In the genomic region with DNA sequence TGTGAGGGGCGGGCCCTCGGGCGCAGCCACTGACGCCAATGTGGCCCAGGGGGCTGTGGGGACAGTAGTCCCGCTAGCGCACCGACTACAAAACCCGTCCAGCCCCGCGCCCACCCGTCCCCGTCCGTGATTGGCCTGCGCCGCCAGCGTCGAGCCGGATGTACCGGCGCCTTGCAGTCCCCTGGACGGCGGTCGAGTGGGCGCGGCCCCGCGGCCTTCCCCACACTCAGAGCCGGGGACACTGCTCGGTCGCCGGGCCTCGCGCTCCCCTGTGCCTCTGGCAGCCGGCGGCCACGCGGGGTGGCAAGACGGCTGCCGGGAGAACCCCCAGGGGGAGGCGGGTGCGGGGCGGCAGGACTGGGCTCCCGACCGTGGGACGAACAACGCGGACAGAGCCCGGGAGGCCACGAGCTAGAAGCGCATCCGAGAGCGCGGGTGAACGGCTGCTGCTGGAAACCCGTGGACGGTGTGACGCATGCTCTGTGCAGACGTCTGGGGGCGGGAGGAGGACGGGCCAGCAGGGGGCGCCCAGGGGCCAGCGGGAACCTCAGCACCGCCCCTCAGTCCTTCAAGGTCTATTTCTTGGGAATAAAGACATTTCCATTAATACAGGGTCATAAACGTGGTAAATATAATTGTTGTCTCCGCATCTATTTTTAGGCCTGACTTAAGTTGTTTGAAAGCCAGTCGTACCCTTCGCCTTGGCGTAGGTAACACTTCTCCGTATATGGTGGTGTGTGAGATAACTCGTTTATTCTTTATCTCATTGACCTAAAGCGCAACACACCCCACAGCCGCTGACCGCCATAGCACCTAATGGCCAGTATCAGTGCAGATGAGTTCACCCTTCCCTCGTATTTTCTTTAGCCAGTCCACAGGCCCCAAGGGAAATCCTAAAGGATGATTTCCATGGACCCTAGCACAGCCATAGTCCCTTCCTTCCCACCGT, we compare ENCODE assay signal across 8 cellular contexts. TPM values are rescaled to one million over a fixed set of nuclear protein-coding genes. Genes with fewer than 3 reads are reported as not detected.
A peak's percentile ranks its signal among the peaks of the same experiment; 100 is the strongest.
DNase-seq lines count a peak whose midpoint lies in the region; ATAC-seq and TF ChIP-seq lines count a peak whose summit lies in the region.

No MANE protein-coding gene starts in this region.

- H3K4me3 ChIP-seq in CD8-positive, alpha-beta memory T cell (ENCODE audit: low read length), result peak overlapping the region; percentile 81
- peak overlapping the region; percentile 60 for H3K4me3 ChIP-seq in lower leg skin (ENCODE audit: low read depth, poor library complexity, severe bottlenecking)

- H3K27ac ChIP-seq in CD8-positive, alpha-beta memory T cell (ENCODE audit: low read depth, low read length), result peak overlapping the region; percentile 99

- CTCF ChIA-PET in CD8-positive, alpha-beta memory T cell (lab: Charles Lee), result interaction anchor here (0.6 to 1.9 kb wide), 10 partner anchors 10 to 627 kb away, joined by 3 to 7 read pairs (median 3); no protein-coding TSS in a partner anchor

- peak overlapping the region; percentile 83 to 95 (median 91) for H3K4me3 Mint-ChIP-seq in CD8-positive, alpha-beta memory T cell

- peak; percentile 95 to 99 (median 98) for DNase-seq in CD8-positive, alpha-beta memory T cell
- DNase-seq in NCI-H748 treated with DMSO at 0.1 percent for 48 hours (lab: John Stamatoyannopoulos, UW) (peak; percentile 89), dermis microvascular lymphatic vessel endothelial cell (ENCODE audit: low read depth in 2 of 2) (peak; percentile 94 to 99), lower leg skin (ENCODE audit: low spot score in 2 of 2) (peak; percentile 99 to 100)
- peak; percentile 96 to 97 for DNase-seq in activated CD4-positive, alpha-beta T cell treated with anti-CD3 and anti-CD28 coated beads, Interleukin-2, amount 50 U/mL, for 48 hours
- peak; percentile 90 to 97 for DNase-seq in stimulated activated CD4-positive, alpha-beta T cell treated with anti-CD3 and anti-CD28 coated beads, Interleukin-4, amount 100 ng/mL, for 4 hours

- peaks cover 37% of the 10 kb centered on the region for H3K4me1 ChIP-seq in CD8-positive, alpha-beta memory T cell (ENCODE audit: insufficient read depth, low read length)

- POLR2A ChIA-PET in CD8-positive, alpha-beta memory T cell (lab: Charles Lee), result interaction anchor here (1.8 kb wide), 1 partner anchor 95 kb away, joined by 15 read pairs; a partner anchor contains a TSS

- peak in 1 of 3 donors; percentile 85 for TF ChIP-seq CTCF in lower leg skin (IDR thresholded peaks at IDR 0.05)

- H3K4me1 Mint-ChIP-seq in CD8-positive, alpha-beta memory T cell, result peaks cover 43 to 59% (median 46%) of the 10 kb centered on the region in 3 donors

- H3K36me3 ChIP-seq in CD8-positive, alpha-beta memory T cell (ENCODE audit: insufficient read depth, low read length), result no peaks in the 10 kb centered on the region

- TF ChIP-seq POLR2A in lower leg skin (IDR thresholded peaks at IDR 0.05), result peak in 1 of 2 donors; percentile 15

- intact Hi-C loops in lower leg skin (cut with DNase I; ENCODE audit: low total_unique reads), result no loop called here

- ATAC-seq in GM19438 (IDR thresholded peaks at IDR 0.05; ENCODE audit: low read depth, unreplicated experiment), result peak; percentile 87
- peak; percentile 86 for ATAC-seq in HG03571 (IDR thresholded peaks at IDR 0.05; ENCODE audit: unreplicated experiment)

- peak overlapping the region; percentile 92 to 99 (median 98) for H3K27ac Mint-ChIP-seq in CD8-positive, alpha-beta memory T cell

- no peaks in the 10 kb centered on the region for H3K27me3 Mint-ChIP-seq in CD8-positive, alpha-beta memory T cell

- no peaks in the 10 kb centered on the region for H3K27me3 ChIP-seq in CD8-positive, alpha-beta memory T cell (ENCODE audit: insufficient read depth, low read length, poor library complexity, severe bottlenecking)

- peaks cover 0 to 5% (median 0%) of the 10 kb centered on the region in 3 donors for H3K36me3 Mint-ChIP-seq in CD8-positive, alpha-beta memory T cell

- no peaks in the 10 kb centered on the region for H3K9me3 ChIP-seq in CD8-positive, alpha-beta memory T cell (ENCODE audit: low read length)

- no peaks in the 10 kb centered on the region for H3K9me3 Mint-ChIP-seq in CD8-positive, alpha-beta memory T cell

- WGBS in lower leg skin, 2 donors, result 2 to 5% methylated on average over 27 to 42 of the region's 75 CpGs

RNA-seq across cellular contexts. Expression of a gene that starts 0.6 kb away (rescaled TPM):
- total RNA-seq in CD8-positive, alpha-beta memory T cell, result 10 to 100 TPM; 26.7 to 27.1 TPM
- polyA plus RNA-seq in CD8-positive, alpha-beta memory T cell, result 18.6 TPM
- total RNA-seq in dermis microvascular lymphatic vessel endothelial cell (34.0 and 46.5 TPM in 2 replicates), lower leg skin (100 to 1,000 TPM; 177 to 182 (median 180) TPM)

Comparison
In these comparisons a context has a peak if more than half of its experiments do, and no peak if none do; other contexts are left out.
1. Peak in every context shown above with its lines: DNase-seq, ATAC-seq, H3K4me3 ChIP-seq and H3K27ac ChIP-seq.